Comparison of ENCODE assay signal across 8 cellular contexts in genomic region chr1:118185083-118185899, GRCh38. TPM values are rescaled to one million over a fixed set of nuclear protein-coding genes. Genes with fewer than 3 reads are reported as not detected.
DNase-seq lines count a peak whose midpoint lies in the region; ATAC-seq, FAIRE-seq and TF ChIP-seq lines count a peak whose summit lies in the region.

SPAG17 (minus strand) TSS chr1:118185228; CDS start chr1:118185157, 71 bp downstream.

- DNase-seq in GM12891 (ENCODE audit: insufficient read length, low spot score) (peak; percentile 4), NCI-H524 treated with DMSO at 0.1 percent for 48 hours (lab: John Stamatoyannopoulos, UW) (peak; percentile 4), H1 (ENCODE audit: low read depth in 1 of 2, low spot score in 2 of 2) (peak; percentile 78 to 95), lung (ENCODE audit: low spot score) (peak; percentile 63), transverse colon (peak; percentile 48), NCI-H1092 (lab: John Stamatoyannopoulos, UW) (no peak), Karpas-422 (no peak)

- H3K4me3 ChIP-seq in H1 (ENCODE audit: extremely low read depth in 1 of 4, insufficient read depth in 2 of 4, low read depth in 3 of 4, low read length in 4 of 4) (peak within 1 kb of the TSS; percentile 61 to 82 (median 72)), lung (peak within 1 kb of the TSS; percentile 25), transverse colon (peak within 1 kb of the TSS in 2 of 4 donors; percentile 17 to 41), Karpas-422 (ENCODE audit: low read length) (no peak within 1 kb of the TSS)

- peaks cover 0 to 3% (median 0%) of the 10 kb centered on the region in 4 experiments; a peak in 4 of 7 replicates for H3K4me1 ChIP-seq in H1 (replicated peaks in 1 of 4; ENCODE audit: control insufficient read depth in 3 of 4, insufficient read depth in 4 of 4, low read length in 3 of 4)
- peaks cover 0 to 6% of the 10 kb centered on the region in 2 donors for H3K4me1 ChIP-seq in lung (ENCODE audit: control insufficient read depth in 2 of 2, insufficient read depth in 2 of 2, low read length in 2 of 2)
- H3K4me1 ChIP-seq in transverse colon: peaks cover 0 to 9% (median 0%) of the 10 kb centered on the region in 4 donors
- H3K4me1 ChIP-seq in Karpas-422 (ENCODE audit: low read length): no peaks in the 10 kb centered on the region

- H4K8ac ChIP-seq in H1 (ENCODE audit: extremely low read depth, insufficient read depth, low read length): peak within 1 kb of the TSS; percentile 77

- ATAC-seq in lung (ENCODE audit: insufficient read depth, low FRiP score) (peak; percentile 63), GM18867 (IDR thresholded peaks at IDR 0.05; ENCODE audit: unreplicated experiment) (no peak)

- POLR2A ChIA-PET in H1 (lab: Charles Lee; ENCODE audit: partially characterized antibody): interaction anchor here (1.6 kb wide), 1 partner anchor 11 kb away, joined by 3 read pairs; no protein-coding TSS in a partner anchor

- H3K79me1 ChIP-seq in H1 (ENCODE audit: low read depth, low read length): no peaks in the 10 kb centered on the region

- H3K9ac ChIP-seq in H1 (replicated peaks in 1 of 4; ENCODE audit: extremely low read depth in 1 of 4, low read depth in 3 of 4, low read length in 3 of 4): peak within 1 kb of the TSS; percentile 56 to 80 (median 69)
- H3K9ac ChIP-seq in Karpas-422 (ENCODE audit: low read length): no peak within 1 kb of the TSS

- 3% methylated on average over 27 of the region's 30 CpGs; no CpG with 5 or more reads in 1 of the 2 experiments for WGBS in H1 (ENCODE audit: extremely low coverage in 1 of 2, insufficient coverage in 1 of 2, insufficient read length in 1 of 2, insufficient replicate concordance in 2 of 2, low coverage in 1 of 2, low lambda C conversion rate in 2 of 2, missing lambda C conversion rate in 1 of 2), 2 experiments
- WGBS in lung, 2 donors: 8% methylated on average over 30 of the region's 30 CpGs
- 14% methylated on average over 4 to 30 of the region's 30 CpGs for WGBS in transverse colon (ENCODE audit: low coverage in 1 of 2), 2 donors

- no peak within 1 kb of the TSS for H3K23ac ChIP-seq in H1 (ENCODE audit: insufficient read length)

- no peaks in the 10 kb centered on the region for H3K27me3 ChIP-seq in H1 (replicated peaks in 1 of 4; ENCODE audit: control insufficient read depth in 3 of 4, extremely low read depth in 1 of 4, insufficient read depth in 3 of 4, low read length in 3 of 4)
- no peaks in the 10 kb centered on the region for H3K27me3 ChIP-seq in lung (ENCODE audit: control insufficient read depth, insufficient read depth)
- H3K27me3 ChIP-seq in transverse colon: no peaks in the 10 kb centered on the region
- H3K27me3 ChIP-seq in Karpas-422 (ENCODE audit: low read length): no peaks in the 10 kb centered on the region

- peak within 1 kb of the TSS; percentile 81; the same call in 1 of the 2 replicates for H2BK12ac ChIP-seq in H1 (ENCODE audit: low read depth, low read length)

- TF ChIP-seq RAD21 in H1 (IDR thresholded peaks at IDR 0.05 in 1 of 2, conservative IDR thresholded peaks at IDR 0.05 in 1 of 2; ENCODE audit: low read depth in 2 of 2, low read length in 2 of 2): no peak; a peak in 1 of 4 replicates

- peak within 1 kb of the TSS; percentile 99 for H2AFZ ChIP-seq in H1 (ENCODE audit: low read length)
- no peak within 1 kb of the TSS for H2AFZ ChIP-seq in Karpas-422 (ENCODE audit: low read length)

- peak within 1 kb of the TSS; percentile 68 for H3K27ac ChIP-seq in H1 (ENCODE audit: low read depth, low read length)
- H3K27ac ChIP-seq in lung (ENCODE audit: low read depth in 1 of 2, low read length in 1 of 2): no peak within 1 kb of the TSS
- no peak within 1 kb of the TSS for H3K27ac ChIP-seq in transverse colon
- no peak within 1 kb of the TSS for H3K27ac ChIP-seq in Karpas-422 (ENCODE audit: low read length)

- no peaks in the 10 kb centered on the region for H4K20me1 ChIP-seq in H1 (replicated peaks in 1 of 2; ENCODE audit: control insufficient read depth in 1 of 2, insufficient read depth in 2 of 2, low read length in 2 of 2)
- no peaks in the 10 kb centered on the region for H4K20me1 ChIP-seq in Karpas-422 (ENCODE audit: insufficient read depth, low read depth, low read length)

- H4K91ac ChIP-seq in H1 (replicated peaks; ENCODE audit: insufficient read length, low read length): peak within 1 kb of the TSS; percentile 47

- H3K4ac ChIP-seq in H1 (replicated peaks; ENCODE audit: insufficient read length, low read depth, low read length): no peak within 1 kb of the TSS

- TF ChIP-seq EP300 in H1 (IDR thresholded peaks at IDR 0.05; ENCODE audit: borderline replicate concordance in 1 of 2, low read depth in 2 of 2, low read length in 2 of 2) (0 out of 3 replicates have a peak, but pooled peaks of 1 of the 2 experiments have one; percentile 41), transverse colon (IDR thresholded peaks at IDR 0.05; ENCODE audit: low read depth) (no peak)

- H2AK5ac ChIP-seq in H1 (ENCODE audit: low read depth, low read length): no peak within 1 kb of the TSS

- FAIRE-seq in GM12891 (lab: Jason Lieb, UNC) (no peak), H1 (lab: Jason Lieb, UNC) (peak; percentile 85)

- TF ChIP-seq POLR2A in GM12891 (IDR thresholded peaks at IDR 0.05; ENCODE audit: low read depth, low read length) (no peak), H1 (IDR thresholded peaks at IDR 0.05; ENCODE audit: control extremely low read depth in 1 of 2, low read depth in 2 of 2, low read length in 2 of 2) (peak in 1 of 2 experiments; percentile 42; a peak in 1 of 3 replicates), transverse colon (IDR thresholded peaks at IDR 0.05) (no peak)

- no peaks in the 10 kb centered on the region for H3K79me2 ChIP-seq in H1 (ENCODE audit: control insufficient read depth in 1 of 2, insufficient read depth in 2 of 2, low read length in 2 of 2)
- H3K79me2 ChIP-seq in Karpas-422 (ENCODE audit: low read length): no peaks in the 10 kb centered on the region

- H4K5ac ChIP-seq in H1 (ENCODE audit: insufficient read length, low read depth, low read length): no peak within 1 kb of the TSS

- 0 out of 2 replicates have a peak, but pooled peaks cover 2% of the 10 kb centered on the region for H3K23me2 ChIP-seq in H1 (ENCODE audit: low read depth, low read length)

- peak within 1 kb of the TSS; percentile 77; the same call in 1 of the 2 replicates for H2BK15ac ChIP-seq in H1 (ENCODE audit: low read length)

- in situ Hi-C loops in transverse colon (cut with MboI; ENCODE audit: low pct_ligation_motif_present in 1 of 4, low pct_unique_long_range_greater_than_20kb in 1 of 4, low sequenced_read_pairs in 3 of 4): no loop called here

- CTCF ChIA-PET in H1 (lab: Charles Lee; ENCODE audit: partially characterized antibody): interaction anchor here (1.2 to 2.2 kb wide), 5 partner anchors 10 to 111 kb away, joined by 3 to 6 read pairs (median 4); no protein-coding TSS in a partner anchor

- intact Hi-C loops in transverse colon (cut with DNase I; ENCODE audit: low total_unique reads): no loop called here

- H2BK20ac ChIP-seq in H1 (ENCODE audit: low read length): no peak within 1 kb of the TSS; the same call in 1 of the 2 replicates

- peak; percentile 16 to 56 (median 33) for TF ChIP-seq CTCF in H1 (IDR thresholded peaks at IDR 0.05; ENCODE audit: control extremely low read depth in 1 of 3, insufficient read depth in 1 of 3, low read depth in 1 of 3, low read length in 3 of 3)
- TF ChIP-seq CTCF in lung (IDR thresholded peaks at IDR 0.05; ENCODE audit: control extremely low read depth, extremely low read depth): no peak
- no peak for TF ChIP-seq CTCF in transverse colon (IDR thresholded peaks at IDR 0.05)

- peak within 1 kb of the TSS; percentile 72; the same call in 1 of the 2 replicates for H3K18ac ChIP-seq in H1 (ENCODE audit: extremely low read depth, low read length)

- H2BK5ac ChIP-seq in H1 (ENCODE audit: low read depth, low read length): peak within 1 kb of the TSS; percentile 62; the same call in 1 of the 2 replicates

- H3K56ac ChIP-seq in H1 (replicated peaks; ENCODE audit: insufficient read length, low read depth, low read length): no peak within 1 kb of the TSS

- no peaks in the 10 kb centered on the region for H3K36me3 ChIP-seq in H1 (ENCODE audit: control insufficient read depth in 2 of 4, insufficient read depth in 4 of 4, low read length in 3 of 4)
- no peaks in the 10 kb centered on the region for H3K36me3 ChIP-seq in lung (ENCODE audit: control insufficient read depth in 2 of 2, insufficient read depth in 2 of 2, low read length in 2 of 2)
- H3K36me3 ChIP-seq in transverse colon: no peaks in the 10 kb centered on the region
- H3K36me3 ChIP-seq in Karpas-422 (ENCODE audit: insufficient read depth, low read length): no peaks in the 10 kb centered on the region

- H3K9me2 ChIP-seq in Karpas-422 (replicated peaks; ENCODE audit: insufficient read depth, low read length): no peaks in the 10 kb centered on the region

- H3K14ac ChIP-seq in H1 (ENCODE audit: insufficient read length): no peak within 1 kb of the TSS

- H2BK120ac ChIP-seq in H1 (replicated peaks; ENCODE audit: low read depth, low read length): no peak within 1 kb of the TSS

- H3K9me3 ChIP-seq in H1 (ENCODE audit: insufficient read depth in 2 of 2, low read depth in 1 of 2, low read length in 1 of 2): no peaks in the 10 kb centered on the region
- H3K9me3 ChIP-seq in lung (ENCODE audit: control insufficient read depth in 2 of 2, insufficient read depth in 1 of 2, low read length in 1 of 2): no peaks in the 10 kb centered on the region
- no peaks in the 10 kb centered on the region for H3K9me3 ChIP-seq in transverse colon
- no peaks in the 10 kb centered on the region for H3K9me3 ChIP-seq in Karpas-422 (ENCODE audit: low read length)

- H3K4me2 ChIP-seq in H1 (ENCODE audit: insufficient read depth in 1 of 2, low read depth in 2 of 2, low read length in 2 of 2) (peak within 1 kb of the TSS; percentile 68 to 75), Karpas-422 (ENCODE audit: low read depth, low read length, poor library complexity, severe bottlenecking) (no peak within 1 kb of the TSS)

TF ChIP-seq in GM12891, 5 proteins besides CTCF, POLR2A, EP300 and RAD21 (continues in another document):
- no peak for TF ChIP-seq SPI1 (IDR thresholded peaks at IDR 0.05; ENCODE audit: low read depth, low read length)

TF ChIP-seq in H1, 55 proteins besides CTCF, POLR2A, EP300 and RAD21 (continues in another document):
- no peak for TF ChIP-seq JUND (IDR thresholded peaks at IDR 0.05; ENCODE audit: low read length)

RNA-seq across cellular contexts. Expression of gene SPAG17, which starts in this region (rescaled TPM):
- polyA plus RNA-seq in GM12891 (2012; ENCODE audit: low read depth, missing spikeins): not detected
- total RNA-seq in H1 (2021; fragmentation: NEBNext Ultra II Directional; extraction: Animal tissue kit (Norgen Biotek cat#: 25700)): 0.56 and 0.67 TPM in 2 replicates
- polyA plus RNA-seq in H1 (2011; rRNA removed): 0.20 and 0.62 TPM in 2 replicates
- polyA plus RNA-seq in H1 (2011; cell fraction: cytosol; rRNA removed): 0.25 TPM
- 2.4 TPM for polyA plus RNA-seq in H1 (2011; cell fraction: nucleus; rRNA removed)
- polyA plus RNA-seq in H1 (2012, experiment 1 of 2): 0.51 to 0.94 TPM (median 0.79 TPM) in 4 replicates
- polyA plus RNA-seq in H1 (2012, experiment 2 of 2): not detected
- polyA plus RNA-seq in H1 (2013, experiment 1 of 2): 0.91 TPM
- 0.87 TPM for polyA plus RNA-seq in H1 (2013, experiment 2 of 2)
- 0.05 and 3.5 TPM in 2 replicates for polyA minus RNA-seq in H1 (2011; rRNA and poly(A)+ RNA removed)
- polyA minus RNA-seq in H1 (2011; cell fraction: cytosol; rRNA and poly(A)+ RNA removed): not detected
- 5.0 TPM for polyA minus RNA-seq in H1 (2011; cell fraction: nucleus; rRNA and poly(A)+ RNA removed)
- total RNA-seq in lung: 10 to 100 TPM; 19.9 to 40.0 TPM
- 1 to 10 TPM; 3.3 to 4.9 TPM for polyA plus RNA-seq in lung
- not detected for total RNA-seq in transverse colon
- total RNA-seq in Karpas-422 (2014; rRNA removed; shearing (Covaris generic); ENCODE audit: low replicate concordance): not detected in 2 replicates

Comparison
In these comparisons a context has a peak if more than half of its experiments do, and no peak if none do; other contexts are left out.
1. RNA of gene SPAG17 (total RNA-seq): 19.9 to 40.0 TPM in lung; 0.56 to 0.67 TPM in H1, not detected in transverse colon and not detected in Karpas-422; every median in the first group is over 10 times any median in the second.
2. Peak in DNase-seq in transverse colon; RNA of the gene not detected or under 1 TPM.
3. DNase-seq: peak in GM12891 (single experiment), NCI-H524 treated with DMSO at 0.1 percent for 48 hours (single experiment), H1 (2 of 2) and lung (single experiment); none in NCI-H1092 (single experiment) and Karpas-422 (single experiment).
4. CTCF ChIP-seq: peak in H1 (3 of 3); none in lung (single experiment) and transverse colon (0 of 5).